In genomic region chr3:12507871-12508281, GRCh38 we compare ENCODE assay signal across 11 cellular contexts. TPM values are rescaled to one million over a fixed set of nuclear protein-coding genes. Genes with fewer than 3 reads are reported as not detected.
DNase-seq lines count a peak whose midpoint lies in the region; ATAC-seq and TF ChIP-seq lines count a peak whose summit lies in the region.
"Had no signal": no experiment of that assay in that cellular context is flagged by ENCODE, and none has a peak within 500 bp of the region (broad histone marks: within the 10 kb centered on the region; RNA-seq: fewer than 3 reads in every experiment).

No MANE protein-coding gene starts in this region.

- peak overlapping the region; percentile 93 for H3K27ac Mint-ChIP-seq in glutamatergic neuron (ENCODE audit: unreplicated experiment)
- H3K27ac Mint-ChIP-seq: activated naive CD4-positive, alpha-beta T cell treated with anti-CD3 and anti-CD28 coated beads, Interleukin-2, amount 10 ng/mL, durations not matched to agents 7 days and 5 days; T-helper 1 cell treated with Interleukin-12 subunit alpha and Interleukin-12 subunit beta and Interleukin-4 antibody, amounts not matched to agents 30 μg/mL and 1 μg/mL, for 36 hours had no signal

- no peak for TF ChIP-seq CTCF in glutamatergic neuron (IDR thresholded peaks at IDR 0.05; ENCODE audit: partially characterized antibody, unreplicated experiment)
- no peak for TF ChIP-seq CTCF in gastrocnemius medialis (IDR thresholded peaks at IDR 0.05 in 4 of 5, conservative IDR thresholded peaks at IDR 0.05 in 1 of 5)

- intact Hi-C loops in gastrocnemius medialis (cut with DNase I; ENCODE audit: low total_unique reads) (no loop called here), posterior vena cava (cut with DNase I) (no loop called here)

- H3K9ac ChIP-seq in adipocyte (ENCODE audit: low read length), result peak overlapping the region; percentile 70

- peaks cover 32% of the 10 kb centered on the region for H3K4me1 Mint-ChIP-seq in glutamatergic neuron (ENCODE audit: low read depth, unreplicated experiment)
- H3K4me1 Mint-ChIP-seq: activated naive CD4-positive, alpha-beta T cell treated with anti-CD3 and anti-CD28 coated beads, Interleukin-2, amount 10 ng/mL, durations not matched to agents 7 days and 5 days had no signal

- peak; percentile 41 to 80 for ATAC-seq in gastrocnemius medialis
- ATAC-seq in HG03175 (IDR thresholded peaks at IDR 0.05; ENCODE audit: unreplicated experiment), result no peak

- TF ChIP-seq POLR2A in gastrocnemius medialis (IDR thresholded peaks at IDR 0.05), result no peak

- H3K27ac ChIP-seq in gastrocnemius medialis, result peak overlapping the region; percentile 69 to 81 (median 70)

- peak overlapping the region; percentile 60 for H3K4me3 Mint-ChIP-seq in glutamatergic neuron (ENCODE audit: unreplicated experiment)
- H3K4me3 Mint-ChIP-seq: activated naive CD4-positive, alpha-beta T cell treated with anti-CD3 and anti-CD28 coated beads, Interleukin-2, amount 10 ng/mL, durations not matched to agents 7 days and 5 days; T-helper 1 cell treated with Interleukin-12 subunit alpha and Interleukin-12 subunit beta and Interleukin-4 antibody, amounts not matched to agents 30 μg/mL and 1 μg/mL, for 36 hours had no signal

- no peaks in the 10 kb centered on the region for H3K9me3 ChIP-seq in adipocyte (ENCODE audit: control insufficient read depth, low read length)
- no peaks in the 10 kb centered on the region for H3K9me3 ChIP-seq in gastrocnemius medialis

- H3K36me3 Mint-ChIP-seq in glutamatergic neuron (ENCODE audit: unreplicated experiment), result peaks cover 7% of the 10 kb centered on the region

- in situ Hi-C loops in gastrocnemius medialis (cut with MboI; ENCODE audit: low sequenced_read_pairs in 4 of 4), result no loop called here

- H3K4me1 ChIP-seq in adipocyte (ENCODE audit: control insufficient read depth, insufficient read depth, low read length) (peaks cover 31% of the 10 kb centered on the region), gastrocnemius medialis (peaks cover 14% of the 10 kb centered on the region in 2 donors)

- peaks cover 33% of the 10 kb centered on the region for H3K36me3 ChIP-seq in adipocyte (ENCODE audit: control insufficient read depth, insufficient read depth, low read length, severe bottlenecking)
- peaks cover 0 to 31% of the 10 kb centered on the region in 2 donors for H3K36me3 ChIP-seq in gastrocnemius medialis

- H3K27me3 Mint-ChIP-seq in glutamatergic neuron (ENCODE audit: unreplicated experiment), result peaks cover 10% of the 10 kb centered on the region
- H3K27me3 Mint-ChIP-seq: activated naive CD4-positive, alpha-beta T cell treated with anti-CD3 and anti-CD28 coated beads, Interleukin-2, amount 10 ng/mL, durations not matched to agents 7 days and 5 days had no signal

- DNase-seq in GM04504 (ENCODE audit: low read depth), result peak; percentile 48
- DNase-seq in adipocyte (ENCODE audit: low read depth), result peak; percentile 66
- peak; percentile 78 for DNase-seq in glutamatergic neuron
- DNase-seq in gastrocnemius medialis, result peak in 1 of 2 donors; percentile 34
- no peak for DNase-seq in posterior vena cava (ENCODE audit: low spot score)
- no peak for DNase-seq in amniotic stem cell (lab: John Stamatoyannopoulos, UW)
- DNase-seq in activated CD8-positive, alpha-beta memory T cell treated with anti-CD3 and anti-CD28 coated beads, Interleukin-2, amount 50 U/mL, for 48 hours, result no peak
- DNase-seq: activated naive CD4-positive, alpha-beta T cell treated with anti-CD3 and anti-CD28 coated beads, Interleukin-2, amount 10 ng/mL, durations not matched to agents 7 days and 5 days; DND-41 had no signal

- peak overlapping the region; percentile 35 for H3K4me3 ChIP-seq in adipocyte (ENCODE audit: low read length)
- no peak overlapping the region for H3K4me3 ChIP-seq in gastrocnemius medialis

- peaks cover 13% of the 10 kb centered on the region for H3K9me3 Mint-ChIP-seq in glutamatergic neuron (ENCODE audit: unreplicated experiment)
- H3K9me3 Mint-ChIP-seq: activated naive CD4-positive, alpha-beta T cell treated with anti-CD3 and anti-CD28 coated beads, Interleukin-2, amount 10 ng/mL, durations not matched to agents 7 days and 5 days; T-helper 1 cell treated with Interleukin-12 subunit alpha and Interleukin-12 subunit beta and Interleukin-4 antibody, amounts not matched to agents 30 μg/mL and 1 μg/mL, for 36 hours had no signal

- H3K27me3 ChIP-seq in adipocyte (replicated peaks; ENCODE audit: control insufficient read depth, insufficient read depth, low read length) (no peaks in the 10 kb centered on the region), gastrocnemius medialis (no peaks in the 10 kb centered on the region)

RNA-seq across cellular contexts. Expression of gene TSEN2, which starts 23.6 kb away (rescaled TPM):
- total RNA-seq in glutamatergic neuron (ENCODE audit: unreplicated experiment) (18.6 TPM), gastrocnemius medialis (10 to 100 TPM; 10.7 to 19.5 (median 12.0) TPM), posterior vena cava (10 to 100 TPM; 13.8 TPM)

RNA-seq across cellular contexts. Expression of gene MKRN2OS, which starts 37.4 kb away (rescaled TPM):
- not detected for total RNA-seq in glutamatergic neuron (ENCODE audit: unreplicated experiment)
- total RNA-seq in gastrocnemius medialis, result under 1 TPM in 1 of 4 donors, not detected in 3; 0.95 TPM
- not detected for total RNA-seq in posterior vena cava

RNA-seq across cellular contexts. Expression of gene MKRN2, which starts 49.0 kb away (rescaled TPM):
- total RNA-seq in glutamatergic neuron (ENCODE audit: unreplicated experiment), result 25.8 TPM
- total RNA-seq in gastrocnemius medialis, result 10 to 100 TPM; 14.8 to 29.9 (median 25.1) TPM
- 10 to 100 TPM; 21.6 to 23.9 TPM for total RNA-seq in posterior vena cava

Comparison
In these comparisons a context has a peak if more than half of its experiments do, and no peak if none do; other contexts are left out.
1. DNase-seq: peak in GM04504 (single experiment), adipocyte (single experiment) and glutamatergic neuron (single experiment); none in posterior vena cava (single experiment), amniotic stem cell (single experiment) and activated CD8-positive, alpha-beta memory T cell treated with anti-CD3 and anti-CD28 coated beads, Interleukin-2, amount 50 U/mL, for 48 hours (single experiment).